12 cellular contexts compared by ENCODE assay signal in the genomic region with DNA sequence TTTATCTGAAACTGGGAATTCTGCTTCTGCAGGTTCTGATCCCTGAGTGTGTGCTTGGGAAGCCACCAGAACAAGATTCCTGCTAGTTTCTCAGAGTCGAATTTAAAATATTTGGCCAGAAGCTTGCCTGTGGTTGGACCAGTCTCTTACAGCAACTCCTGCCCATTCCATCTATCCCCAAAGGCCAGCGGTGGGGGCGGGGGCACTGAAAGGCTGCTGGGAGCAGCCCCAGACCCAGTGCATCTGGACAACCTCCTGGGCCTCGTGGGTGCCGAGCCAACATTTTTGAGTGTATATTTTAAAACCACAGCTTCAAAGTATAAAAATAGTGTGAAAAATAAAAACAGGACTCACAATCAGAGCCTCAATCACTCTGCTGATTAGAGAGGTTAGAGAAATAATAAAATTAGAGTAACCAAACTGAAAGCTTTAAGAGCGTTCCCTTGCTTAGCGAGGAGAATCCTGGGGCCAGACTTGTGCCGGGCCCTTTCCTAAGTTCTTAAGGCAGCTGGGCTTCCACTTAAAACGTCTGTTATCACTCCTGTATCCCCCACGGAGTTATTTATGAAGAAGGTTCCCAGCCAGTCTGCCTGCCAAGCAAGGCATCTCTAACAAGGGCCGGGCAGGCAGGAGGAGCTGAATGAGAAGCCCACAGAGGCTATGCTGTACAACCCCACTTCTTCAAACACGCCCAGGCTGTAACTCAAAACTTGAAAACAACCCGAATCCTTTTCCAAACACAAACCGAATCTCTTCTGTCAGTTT. TPM values are rescaled to one million over a fixed set of nuclear protein-coding genes. Genes with fewer than 3 reads are reported as not detected.
DNase-seq lines count a peak whose midpoint lies in the region; ATAC-seq and TF ChIP-seq lines count a peak whose summit lies in the region.
"Had no signal": no experiment of that assay in that cellular context is flagged by ENCODE, and none has a peak within 500 bp of the region (broad histone marks: within the 10 kb centered on the region; RNA-seq: fewer than 3 reads in every experiment).

No MANE protein-coding gene starts in this region.

- H3K27me3 ChIP-seq in Peyer's patch (no peaks in the 10 kb centered on the region), fibroblast of lung (ENCODE audit: control insufficient read depth, insufficient read depth, low read length) (no peaks in the 10 kb centered on the region), muscle layer of colon (ENCODE audit: control insufficient read depth in 1 of 2, insufficient read depth in 2 of 2, low read length in 2 of 2) (no peaks in the 10 kb centered on the region), subcutaneous abdominal adipose tissue (ENCODE audit: control insufficient read depth in 5 of 5, insufficient read depth in 4 of 5, low read length in 5 of 5) (no peaks in the 10 kb centered on the region)

- no peak overlapping the region for H3K4me3 ChIP-seq in Peyer's patch
- H3K4me3 ChIP-seq in fibroblast of lung (replicated peaks in 1 of 4; ENCODE audit: control extremely low read depth in 1 of 4, insufficient read depth in 1 of 4, low read depth in 3 of 4, low read length in 4 of 4) = no peak overlapping the region
- H3K4me3 ChIP-seq in muscle layer of colon (ENCODE audit: low read depth in 1 of 2, low read length in 2 of 2) = peak overlapping the region in 1 of 2 donors; percentile 36
- H3K4me3 ChIP-seq in subcutaneous abdominal adipose tissue (ENCODE audit: low read depth in 1 of 5, low read length in 5 of 5) = peak overlapping the region in 2 of 5 donors; percentile 17 to 23

- no peak for ATAC-seq in HG03565 (IDR thresholded peaks at IDR 0.05; ENCODE audit: unreplicated experiment)
- ATAC-seq in HG02678 (IDR thresholded peaks at IDR 0.05; ENCODE audit: unreplicated experiment) = no peak

- no TSS peak for BruUV-seq in Calu3 (replicated peaks; lab: Mats Ljungman, UMichigan)

- H3K9ac ChIP-seq in fibroblast of lung (ENCODE audit: insufficient read depth, low read length) = no peak overlapping the region
- peak overlapping the region; percentile 11 for H3K9ac ChIP-seq in muscle layer of colon (ENCODE audit: low read length)
- H3K9ac ChIP-seq in subcutaneous abdominal adipose tissue (ENCODE audit: low read length in 5 of 5) = peak overlapping the region in 2 of 5 donors; percentile 37 to 49

- no peak overlapping the region for H3K27ac Mint-ChIP-seq in activated naive CD8-positive, alpha-beta T cell treated with anti-CD3 and anti-CD28 coated beads for 36 hours
- no peak overlapping the region for H3K27ac Mint-ChIP-seq in Calu3 (ENCODE audit: unreplicated experiment)
- H3K27ac Mint-ChIP-seq: progenitor cell of endocrine pancreas had no signal

- H3K4me1 Mint-ChIP-seq in activated naive CD8-positive, alpha-beta T cell treated with anti-CD3 and anti-CD28 coated beads for 36 hours = peaks cover 2% of the 10 kb centered on the region
- no peaks in the 10 kb centered on the region for H3K4me1 Mint-ChIP-seq in Calu3 (ENCODE audit: low read depth, unreplicated experiment)

- intact Hi-C loops in Calu3 (cut with micrococcal nuclease; ENCODE audit: unreplicated experiment) = no loop called here

- peaks cover 2% of the 10 kb centered on the region for H3K36me3 Mint-ChIP-seq in activated naive CD8-positive, alpha-beta T cell treated with anti-CD3 and anti-CD28 coated beads for 36 hours
- peaks cover 7% of the 10 kb centered on the region for H3K36me3 Mint-ChIP-seq in Calu3 (ENCODE audit: insufficient read depth, unreplicated experiment)

- TF ChIP-seq CTCF in Peyer's patch (IDR thresholded peaks at IDR 0.05) = no peak
- TF ChIP-seq CTCF in fibroblast of lung (conservative IDR thresholded peaks at IDR 0.05 in 1 of 2, IDR thresholded peaks at IDR 0.05 in 1 of 2; ENCODE audit: low read depth in 1 of 2, low read length in 2 of 2) = no peak
- TF ChIP-seq CTCF in Calu3 (IDR thresholded peaks at IDR 0.05; ENCODE audit: unreplicated experiment) = no peak

- H3K4me2 ChIP-seq in fibroblast of lung (ENCODE audit: extremely low read depth, insufficient read depth, low read length) = no peak overlapping the region

- no peak overlapping the region for H2AFZ ChIP-seq in fibroblast of lung (ENCODE audit: low read length)

- no peaks in the 10 kb centered on the region for H3K79me2 ChIP-seq in fibroblast of lung (ENCODE audit: control insufficient read depth, insufficient read depth, low read length)

- DNase-seq in Peyer's patch = no peak
- DNase-seq in fibroblast of lung (ENCODE audit: low read depth in 2 of 2) = peak; percentile 64 to 74
- DNase-seq in activated naive CD8-positive, alpha-beta T cell treated with anti-CD3 and anti-CD28 coated beads for 36 hours = no peak
- DNase-seq in Calu3 = no peak
- DNase-seq: SIG-M5, WERI-Rb-1 had no signal

- H3K4me3 Mint-ChIP-seq in activated naive CD8-positive, alpha-beta T cell treated with anti-CD3 and anti-CD28 coated beads for 36 hours = no peak overlapping the region
- no peak overlapping the region for H3K4me3 Mint-ChIP-seq in Calu3 (ENCODE audit: low read depth, unreplicated experiment)

- no peak for TF ChIP-seq POLR2A in Peyer's patch (IDR thresholded peaks at IDR 0.05)

- no peaks in the 10 kb centered on the region for H3K27me3 Mint-ChIP-seq in activated naive CD8-positive, alpha-beta T cell treated with anti-CD3 and anti-CD28 coated beads for 36 hours
- no peaks in the 10 kb centered on the region for H3K27me3 Mint-ChIP-seq in Calu3 (ENCODE audit: unreplicated experiment)
- H3K27me3 Mint-ChIP-seq: progenitor cell of endocrine pancreas had no signal

- H3K9me3 Mint-ChIP-seq in activated naive CD8-positive, alpha-beta T cell treated with anti-CD3 and anti-CD28 coated beads for 36 hours = no peaks in the 10 kb centered on the region
- H3K9me3 Mint-ChIP-seq in Calu3 (ENCODE audit: low read depth, unreplicated experiment) = no peaks in the 10 kb centered on the region

- no peaks in the 10 kb centered on the region for H3K36me3 ChIP-seq in Peyer's patch
- H3K36me3 ChIP-seq in fibroblast of lung (ENCODE audit: control insufficient read depth, insufficient read depth, low read length) = no peaks in the 10 kb centered on the region
- no peaks in the 10 kb centered on the region for H3K36me3 ChIP-seq in muscle layer of colon (ENCODE audit: insufficient read depth, low read length)
- H3K36me3 ChIP-seq in subcutaneous abdominal adipose tissue (ENCODE audit: control insufficient read depth in 5 of 5, insufficient read depth in 5 of 5, low read length in 5 of 5) = peaks cover 0 to 4% (median 0%) of the 10 kb centered on the region in 5 donors
- H3K36me3 ChIP-seq: WERI-Rb-1 had no signal

- no peaks in the 10 kb centered on the region for H4K20me1 ChIP-seq in fibroblast of lung (ENCODE audit: control insufficient read depth, extremely low read depth, insufficient read depth, low read length)

- peaks cover 0 to 21% (median 2%) of the 10 kb centered on the region in 4 donors for H3K4me1 ChIP-seq in Peyer's patch
- H3K4me1 ChIP-seq in fibroblast of lung (ENCODE audit: control insufficient read depth, extremely low read depth, insufficient read depth, low read length) = peaks cover 23% of the 10 kb centered on the region
- peaks cover 68% of the 10 kb centered on the region for H3K4me1 ChIP-seq in muscle layer of colon (ENCODE audit: insufficient read depth, low read length)
- peaks cover 15 to 60% (median 45%) of the 10 kb centered on the region in 5 donors for H3K4me1 ChIP-seq in subcutaneous abdominal adipose tissue (ENCODE audit: control insufficient read depth in 5 of 5, insufficient read depth in 5 of 5, low read length in 5 of 5)

- CTCF ChIA-PET in Calu3 (lab: Charles Lee) = no interaction called here

- H3K27ac ChIP-seq in Peyer's patch (peak overlapping the region; percentile 4 to 71 (median 22)), fibroblast of lung (ENCODE audit: insufficient read depth, low read length) (no peak overlapping the region), muscle layer of colon (ENCODE audit: low read depth, low read length) (peak overlapping the region; percentile 87), subcutaneous abdominal adipose tissue (ENCODE audit: low read depth, low read length) (peak overlapping the region; percentile 88)
- H3K27ac ChIP-seq: C4-2B, WERI-Rb-1 had no signal

- H3K9me3 ChIP-seq in Peyer's patch (no peaks in the 10 kb centered on the region), fibroblast of lung (ENCODE audit: control insufficient read depth, insufficient read depth, low read depth, low read length) (no peaks in the 10 kb centered on the region), muscle layer of colon (ENCODE audit: low read length) (no peaks in the 10 kb centered on the region), subcutaneous abdominal adipose tissue (ENCODE audit: control insufficient read depth in 5 of 5, low read length in 5 of 5) (no peaks in the 10 kb centered on the region)

RNA-seq across cellular contexts. Expression of gene ZFP36L2, which starts 38.8 kb away (rescaled TPM):
- total RNA-seq in Peyer's patch (100 to 1,000 TPM in 3 of 4 donors, 10 to 100 TPM in 1; 90.4 to 227 (median 148) TPM), fibroblast of lung (11.6 and 16.7 TPM in 2 replicates), Calu3 (2022) (90.7 and 120 TPM in 2 replicates)
- 26.7 and 29.6 TPM in 2 replicates for polyA plus RNA-seq in fibroblast of lung
- polyA plus RNA-seq in fibroblast of lung (2012) = 84.1 and 85.5 TPM in 2 replicates
- polyA minus RNA-seq in fibroblast of lung (ENCODE audit: low replicate concordance) = 6.7 and 10.0 TPM in 2 replicates
- 10 to 100 TPM; 58.2 to 58.4 TPM for total RNA-seq in activated naive CD8-positive, alpha-beta T cell treated with anti-CD3 and anti-CD28 coated beads for 36 hours

Comparison
In these comparisons a context has a peak if more than half of its experiments do, and no peak if none do; other contexts are left out.
1. DNase-seq: peak in fibroblast of lung (2 of 2); none in Peyer's patch (0 of 3), activated naive CD8-positive, alpha-beta T cell treated with anti-CD3 and anti-CD28 coated beads for 36 hours (single experiment) and Calu3 (single experiment).